In the genomic region with DNA sequence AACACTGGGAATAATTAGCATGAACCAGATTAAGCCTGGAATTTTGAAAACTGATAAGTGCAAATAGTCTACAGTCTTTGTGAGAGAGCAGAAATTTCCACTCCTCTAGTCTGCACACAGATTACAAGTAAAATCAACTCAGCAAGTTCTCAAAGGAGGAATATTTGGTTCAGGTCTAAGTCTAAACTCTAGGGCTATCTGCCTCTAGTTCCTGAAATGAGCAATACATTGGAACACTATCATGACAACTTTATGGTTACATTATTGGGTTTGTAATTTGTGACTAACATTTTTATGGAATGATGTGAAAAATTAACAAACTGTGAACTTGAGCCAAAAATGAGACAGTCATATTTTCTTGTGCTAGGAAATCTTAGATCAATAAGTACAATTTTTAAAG, we compare ENCODE assay signal across 37 cellular contexts. TPM values are rescaled to one million over a fixed set of nuclear protein-coding genes. Genes with fewer than 3 reads are reported as not detected.
"Had no signal": no experiment of that assay in that cellular context is flagged by ENCODE, and none has a peak within 500 bp of the region (broad histone marks: within the 10 kb centered on the region; RNA-seq: fewer than 3 reads in every experiment).

No MANE protein-coding gene starts in this region.

- H3K27ac Mint-ChIP-seq: activated B cell treated with CpG ODN at 0.5 μM for 24 hours; activated CD4-positive, alpha-beta memory T cell treated with anti-CD3 and anti-CD28 coated beads, Interleukin-2, amount 10 ng/mL, durations not matched to agents 7 days and 5 days; activated CD4-positive, alpha-beta T cell treated with anti-CD3 and anti-CD28 coated beads, Interleukin-2, amount 10 ng/mL, durations not matched to agents 24 days and 14 days; activated CD8-positive, alpha-beta memory T cell treated with anti-CD3 and anti-CD28 coated beads, Interleukin-2, amount 10 ng/mL, durations not matched to agents 7 days and 5 days; activated naive CD4-positive, alpha-beta T cell treated with anti-CD3 and anti-CD28 coated beads, Interleukin-2, amount 10 ng/mL, durations not matched to agents 7 days and 5 days; activated naive CD4-positive, alpha-beta T cell treated with anti-CD3 and anti-CD28 coated beads, Interleukin-2, amount 50 U/mL, for 24 hours; activated naive CD8-positive, alpha-beta T cell; activated naive CD8-positive, alpha-beta T cell treated with anti-CD3 and anti-CD28 coated beads, Interleukin-2, amount 10 ng/mL, durations not matched to agents 7 days and 5 days; activated naive CD8-positive, alpha-beta T cell treated with anti-CD3 and anti-CD28 coated beads, Interleukin-2, amount 50 U/mL, for 24 hours; activated T-cell treated with anti-CD3 and anti-CD28 coated beads, Interleukin-2, amount 50 U/mL, for 24 hours; activated T-helper 2 cell treated with anti-CD3 and anti-CD28 coated beads, Interferon-gamma antibody, Interleukin-2, Interleukin-4, amounts not matched to agents 10 μg/mL and 5 μg/mL and 100 μg/mL, durations not matched to agents 14 hours and 24 hours and 36 hours; brain; T-helper 1 cell treated with Interleukin-12 subunit alpha and Interleukin-12 subunit beta and Interleukin-4 antibody, amounts not matched to agents 30 μg/mL and 1 μg/mL, for 36 hours; T-helper 2 cell treated with Interferon-gamma antibody and Interleukin-4, amounts not matched to agents 5 μg/mL and 100 μg/mL, for 36 hours had no signal

- H3K36me3 Mint-ChIP-seq: activated CD8-positive, alpha-beta memory T cell treated with anti-CD3 and anti-CD28 coated beads, Interleukin-2, amount 10 ng/mL, durations not matched to agents 7 days and 5 days; activated naive CD4-positive, alpha-beta T cell treated with anti-CD3 and anti-CD28 coated beads, Interleukin-2, amount 10 ng/mL, durations not matched to agents 7 days and 5 days; activated naive CD8-positive, alpha-beta T cell; activated naive CD8-positive, alpha-beta T cell treated with anti-CD3 and anti-CD28 coated beads, Interleukin-2, amount 10 ng/mL, durations not matched to agents 7 days and 5 days had no signal

- DNase-seq: activated B cell treated with CpG ODN at 0.5 μM for 24 hours; activated CD4-positive, alpha-beta memory T cell treated with anti-CD3 and anti-CD28 coated beads, Interleukin-2, amount 10 ng/mL, durations not matched to agents 7 days and 5 days; activated CD4-positive, alpha-beta T cell treated with anti-CD3 and anti-CD28 coated beads for 4 hours; activated CD4-positive, alpha-beta T cell treated with anti-CD3 and anti-CD28 coated beads, Interleukin-2, amount 10 ng/mL, durations not matched to agents 24 days and 14 days; activated CD4-positive, alpha-beta T cell treated with anti-CD3 and anti-CD28 coated beads, Interleukin-2, amount 50 U/mL, for 1 hour; activated CD4-positive, alpha-beta T cell treated with anti-CD3 and anti-CD28 coated beads, Interleukin-2, amount 50 U/mL, for 48 hours; activated CD4-positive, CD25-positive, alpha-beta regulatory T cell treated with anti-CD3 and anti-CD28 coated beads, Interleukin-2, amount 50 U/mL, for 72 hours; activated CD8-positive, alpha-beta memory T cell treated with anti-CD3 and anti-CD28 coated beads for 24 hours; activated CD8-positive, alpha-beta memory T cell treated with anti-CD3 and anti-CD28 coated beads, Interleukin-2, amount 10 ng/mL, durations not matched to agents 7 days and 5 days; activated CD8-positive, alpha-beta memory T cell treated with anti-CD3 and anti-CD28 coated beads, Interleukin-2, amount 50 U/mL, for 48 hours; activated effector memory CD4-positive, alpha-beta T cell treated with Interleukin-2 at 50 U/mL for 16 hours; activated gamma-delta T cell; activated naive CD4-positive, alpha-beta T cell treated with anti-CD3 and anti-CD28 coated beads, Interleukin-2, amount 10 ng/mL, durations not matched to agents 7 days and 5 days; activated naive CD4-positive, alpha-beta T cell treated with Interleukin-2 at 50 U/mL for 16 hours; activated naive CD8-positive, alpha-beta T cell treated with anti-CD3 and anti-CD28 coated beads, Interleukin-2, amount 10 ng/mL, durations not matched to agents 7 days and 5 days; activated naive CD8-positive, alpha-beta T cell treated with anti-CD3 and anti-CD28 coated beads, Interleukin-2, amount 50 U/mL, for 24 hours; activated T-cell treated with anti-CD3 and anti-CD28 coated beads, Interleukin-2, amount 50 U/mL, for 24 hours; activated T-cell treated with anti-CD3 and anti-CD28 coated beads, Interleukin-2, amount 50 U/mL, for 48 hours; amygdala; anterior cingulate cortex; SW 1271; T-helper 1 cell; T-helper 2 cell; T-helper 9 cell had no signal

- H3K4me1 Mint-ChIP-seq: activated B cell treated with CpG ODN at 0.5 μM for 24 hours; activated CD4-positive, alpha-beta memory T cell treated with anti-CD3 and anti-CD28 coated beads, Interleukin-2, amount 10 ng/mL, durations not matched to agents 7 days and 5 days; activated CD4-positive, alpha-beta T cell treated with anti-CD3 and anti-CD28 coated beads, Interleukin-2, amount 10 ng/mL, durations not matched to agents 24 days and 14 days; activated CD8-positive, alpha-beta memory T cell treated with anti-CD3 and anti-CD28 coated beads, Interleukin-2, amount 10 ng/mL, durations not matched to agents 7 days and 5 days; activated naive CD4-positive, alpha-beta T cell treated with anti-CD3 and anti-CD28 coated beads, Interleukin-2, amount 10 ng/mL, durations not matched to agents 7 days and 5 days; activated naive CD4-positive, alpha-beta T cell treated with anti-CD3 and anti-CD28 coated beads, Interleukin-2, amount 50 U/mL, for 24 hours; activated naive CD8-positive, alpha-beta T cell treated with anti-CD3 and anti-CD28 coated beads, Interleukin-2, amount 10 ng/mL, durations not matched to agents 7 days and 5 days; activated naive CD8-positive, alpha-beta T cell treated with anti-CD3 and anti-CD28 coated beads, Interleukin-2, amount 50 U/mL, for 24 hours; brain; central memory CD8-positive, alpha-beta T cell had no signal

- H3K4me3 Mint-ChIP-seq: activated B cell treated with CpG ODN at 0.5 μM for 24 hours; activated CD4-positive, alpha-beta memory T cell treated with anti-CD3 and anti-CD28 coated beads, Interleukin-2, amount 10 ng/mL, durations not matched to agents 7 days and 5 days; activated CD4-positive, alpha-beta T cell treated with anti-CD3 and anti-CD28 coated beads, Interleukin-2, amount 10 ng/mL, durations not matched to agents 24 days and 14 days; activated CD8-positive, alpha-beta memory T cell treated with anti-CD3 and anti-CD28 coated beads, Interleukin-2, amount 10 ng/mL, durations not matched to agents 7 days and 5 days; activated naive CD4-positive, alpha-beta T cell treated with anti-CD3 and anti-CD28 coated beads, Interleukin-2, amount 10 ng/mL, durations not matched to agents 7 days and 5 days; activated naive CD4-positive, alpha-beta T cell treated with anti-CD3 and anti-CD28 coated beads, Interleukin-2, amount 50 U/mL, for 24 hours; activated naive CD8-positive, alpha-beta T cell; activated naive CD8-positive, alpha-beta T cell treated with anti-CD3 and anti-CD28 coated beads, Interleukin-2, amount 10 ng/mL, durations not matched to agents 7 days and 5 days; activated naive CD8-positive, alpha-beta T cell treated with anti-CD3 and anti-CD28 coated beads, Interleukin-2, amount 50 U/mL, for 24 hours; activated T-cell treated with anti-CD3 and anti-CD28 coated beads, Interleukin-2, amount 50 U/mL, for 24 hours; brain; central memory CD8-positive, alpha-beta T cell; T-helper 1 cell treated with Interleukin-12 subunit alpha and Interleukin-12 subunit beta and Interleukin-4 antibody, amounts not matched to agents 30 μg/mL and 1 μg/mL, for 36 hours; T-helper 2 cell treated with Interferon-gamma antibody and Interleukin-4, amounts not matched to agents 5 μg/mL and 100 μg/mL, for 36 hours had no signal

- H3K4me1 ChIP-seq: ascending aorta had no signal

- H3K9me3 ChIP-seq: ascending aorta had no signal

- FAIRE-seq: bronchial epithelial cell, TTC549 had no signal

- H3K9me3 Mint-ChIP-seq: activated CD4-positive, alpha-beta memory T cell treated with anti-CD3 and anti-CD28 coated beads, Interleukin-2, amount 10 ng/mL, durations not matched to agents 7 days and 5 days; activated naive CD4-positive, alpha-beta T cell treated with anti-CD3 and anti-CD28 coated beads, Interleukin-2, amount 50 U/mL, for 24 hours; activated naive CD8-positive, alpha-beta T cell treated with anti-CD3 and anti-CD28 coated beads, Interleukin-2, amount 10 ng/mL, durations not matched to agents 7 days and 5 days; activated naive CD8-positive, alpha-beta T cell treated with anti-CD3 and anti-CD28 coated beads, Interleukin-2, amount 50 U/mL, for 24 hours; activated T-cell treated with anti-CD3 and anti-CD28 coated beads, Interleukin-2, amount 50 U/mL, for 24 hours; activated T-helper 2 cell treated with anti-CD3 and anti-CD28 coated beads, Interferon-gamma antibody, Interleukin-2, Interleukin-4, amounts not matched to agents 10 μg/mL and 5 μg/mL and 100 μg/mL, durations not matched to agents 14 hours and 24 hours and 36 hours; central memory CD8-positive, alpha-beta T cell; T-helper 2 cell treated with Interferon-gamma antibody and Interleukin-4, amounts not matched to agents 5 μg/mL and 100 μg/mL, for 36 hours had no signal

- H3K36me3 ChIP-seq: ascending aorta had no signal

- H3K27me3 Mint-ChIP-seq: activated naive CD8-positive, alpha-beta T cell had no signal

- H3K27ac ChIP-seq: ascending aorta, cardiac muscle cell, VCaP had no signal

- H3K4me3 ChIP-seq: ascending aorta, cardiac muscle cell had no signal

- ATAC-seq: activated CD8-positive, alpha-beta memory T cell treated with anti-CD3 and anti-CD28 coated beads, Interleukin-2, amount 10 ng/mL, durations not matched to agents 7 days and 5 days; activated naive CD8-positive, alpha-beta T cell treated with anti-CD3 and anti-CD28 coated beads, Interleukin-2, amount 50 U/mL, for 24 hours had no signal

RNA-seq across cellular contexts. Expression of a gene that starts 30.8 kb away (rescaled TPM):
- total RNA-seq: activated B cell treated with CpG ODN at 0.5 μM for 24 hours; activated CD4-positive, alpha-beta memory T cell treated with anti-CD3 and anti-CD28 coated beads, Interleukin-2, amount 10 ng/mL, durations not matched to agents 7 days and 5 days; activated CD4-positive, alpha-beta T cell treated with anti-CD3 and anti-CD28 coated beads, Interleukin-2, amount 10 ng/mL, durations not matched to agents 24 days and 14 days; activated CD8-positive, alpha-beta memory T cell treated with anti-CD3 and anti-CD28 coated beads, Interleukin-2, amount 10 ng/mL, durations not matched to agents 7 days and 5 days; activated naive CD8-positive, alpha-beta T cell treated with anti-CD3 and anti-CD28 coated beads, Interleukin-2, amount 10 ng/mL, durations not matched to agents 7 days and 5 days; activated T-helper 2 cell treated with anti-CD3 and anti-CD28 coated beads, Interferon-gamma antibody, Interleukin-2, Interleukin-4, amounts not matched to agents 10 μg/mL and 5 μg/mL and 100 μg/mL, durations not matched to agents 14 hours and 24 hours and 36 hours; ascending aorta had no signal
- polyA plus RNA-seq: adipose tissue had no signal
